15 cellular contexts compared by ENCODE assay signal in genomic region chr6:141394125-141394536, GRCh38.
DNase-seq lines count a peak whose midpoint lies in the region; ATAC-seq and TF ChIP-seq lines count a peak whose summit lies in the region.
"Had no signal": no experiment of that assay in that cellular context is flagged by ENCODE, and none has a peak within 500 bp of the region (broad histone marks: within the 10 kb centered on the region; RNA-seq: fewer than 3 reads in every experiment).

No MANE protein-coding gene starts in this region.

- no peak overlapping the region for H3K4me3 ChIP-seq in right cardiac atrium (ENCODE audit: low read length)
- H3K4me3 ChIP-seq in left ventricle myocardium inferior, result no peak overlapping the region
- H3K4me3 ChIP-seq in mesenchymal stem cell (ENCODE audit: insufficient read depth in 1 of 2, low read depth in 1 of 2, low read length in 2 of 2), result no peak overlapping the region
- H3K4me3 ChIP-seq in esophagus muscularis mucosa, result no peak overlapping the region
- H3K4me3 ChIP-seq: BLaER1 treated with 17β-estradiol and CSF1 and Interleukin-3, amounts not matched to agents 10 nM and 100 nM; GM23248 had no signal

- H3K4me3 Mint-ChIP-seq in stimulated activated memory B cell treated with anti-CD40 and anti-IgM and Interleukin-4, amounts not matched to agents 10 μg/mL and 1 μg/mL and 100 μg/mL, for 72 hours, result no peak overlapping the region
- H3K4me3 Mint-ChIP-seq: CD4-positive, alpha-beta T cell had no signal

- no peak overlapping the region for H3K23ac ChIP-seq in mesenchymal stem cell (ENCODE audit: low read length in 2 of 2)

- no peak overlapping the region for H3K4me2 ChIP-seq in mesenchymal stem cell (ENCODE audit: low read length, poor library complexity, severe bottlenecking)
- H3K4me2 ChIP-seq: BLaER1 treated with 17β-estradiol and CSF1 and Interleukin-3, amounts not matched to agents 10 nM and 100 nM had no signal

- TF ChIP-seq EP300 in esophagus muscularis mucosa (IDR thresholded peaks at IDR 0.05), result no peak

- no peaks in the 10 kb centered on the region for H3K36me3 Mint-ChIP-seq in stimulated activated memory B cell treated with anti-CD40 and anti-IgM and Interleukin-4, amounts not matched to agents 10 μg/mL and 1 μg/mL and 100 μg/mL, for 72 hours

- TF ChIP-seq CTCF in left ventricle myocardium inferior (IDR thresholded peaks at IDR 0.05; ENCODE audit: borderline replicate concordance) (no peak), esophagus muscularis mucosa (IDR thresholded peaks at IDR 0.05) (no peak)

- TF ChIP-seq POLR2A in esophagus muscularis mucosa (IDR thresholded peaks at IDR 0.05; ENCODE audit: low read depth), result no peak

- H3K9me3 ChIP-seq in right cardiac atrium (ENCODE audit: control insufficient read depth, low read length), result no peaks in the 10 kb centered on the region
- no peaks in the 10 kb centered on the region for H3K9me3 ChIP-seq in left ventricle myocardium inferior (replicated peaks)
- H3K9me3 ChIP-seq in mesenchymal stem cell (ENCODE audit: control insufficient read depth, low read length), result no peaks in the 10 kb centered on the region
- no peaks in the 10 kb centered on the region for H3K9me3 ChIP-seq in esophagus muscularis mucosa

- H3K27ac Mint-ChIP-seq in stimulated activated memory B cell treated with anti-CD40 and anti-IgM and Interleukin-4, amounts not matched to agents 10 μg/mL and 1 μg/mL and 100 μg/mL, for 72 hours, result no peak overlapping the region
- H3K27ac Mint-ChIP-seq: CD4-positive, alpha-beta T cell had no signal

- no peak overlapping the region for H3K4ac ChIP-seq in mesenchymal stem cell (ENCODE audit: low read depth in 1 of 2, low read length in 2 of 2)

- H3K27me3 ChIP-seq in right cardiac atrium (ENCODE audit: control insufficient read depth, insufficient read depth) (no peaks in the 10 kb centered on the region), left ventricle myocardium inferior (ENCODE audit: low read depth) (no peaks in the 10 kb centered on the region), mesenchymal stem cell (ENCODE audit: control insufficient read depth in 1 of 2, insufficient read depth in 1 of 2, low read length in 2 of 2) (no peaks in the 10 kb centered on the region), esophagus muscularis mucosa (no peaks in the 10 kb centered on the region)
- H3K27me3 ChIP-seq: BLaER1 treated with 17β-estradiol and CSF1 and Interleukin-3, amounts not matched to agents 10 nM and 100 nM had no signal

- no peak overlapping the region for H2AFZ ChIP-seq in mesenchymal stem cell (ENCODE audit: low read depth, low read length)
- H2AFZ ChIP-seq: GM23248 had no signal

- no peak overlapping the region for H2AK5ac ChIP-seq in mesenchymal stem cell (ENCODE audit: low read length, severe bottlenecking)

- WGBS in right cardiac atrium, result 96% methylated on average over 8 of the region's 8 CpGs
- WGBS in mesenchymal stem cell, result 97% methylated on average over 8 of the region's 8 CpGs
- WGBS in esophagus muscularis mucosa, result 97% methylated on average over 5 of the region's 8 CpGs

- H3K4me1 ChIP-seq in right cardiac atrium (ENCODE audit: control insufficient read depth, insufficient read depth, low read length) (no peaks in the 10 kb centered on the region), left ventricle myocardium inferior (no peaks in the 10 kb centered on the region), mesenchymal stem cell (ENCODE audit: control insufficient read depth, insufficient read depth, low read depth, low read length) (no peaks in the 10 kb centered on the region), esophagus muscularis mucosa (no peaks in the 10 kb centered on the region)
- H3K4me1 ChIP-seq: BLaER1 treated with 17β-estradiol and CSF1 and Interleukin-3, amounts not matched to agents 10 nM and 100 nM had no signal

- intact Hi-C loops in right cardiac atrium (cut with DNase I), result no loop called here
- intact Hi-C loops in left ventricle myocardium inferior (cut with micrococcal nuclease), result no loop called here
- intact Hi-C loops in esophagus muscularis mucosa (cut with DNase I), result no loop called here

- H3K9ac ChIP-seq in mesenchymal stem cell (ENCODE audit: low read length), result no peak overlapping the region
- H3K9ac ChIP-seq: BLaER1 treated with 17β-estradiol and CSF1 and Interleukin-3, amounts not matched to agents 10 nM and 100 nM; GM23248 had no signal

- no peak overlapping the region for H4K8ac ChIP-seq in mesenchymal stem cell (ENCODE audit: low read length)

- peak overlapping the region; percentile 49 for H2BK15ac ChIP-seq in mesenchymal stem cell (ENCODE audit: low read depth, poor library complexity, severe bottlenecking)

- H3K27ac ChIP-seq in right cardiac atrium (ENCODE audit: low read length) (no peak overlapping the region), left ventricle myocardium inferior (replicated peaks) (no peak overlapping the region), mesenchymal stem cell (ENCODE audit: low read length, poor library complexity, severe bottlenecking) (no peak overlapping the region), esophagus muscularis mucosa (replicated peaks in 1 of 4) (no peak overlapping the region)
- H3K27ac ChIP-seq: BLaER1 treated with 17β-estradiol and CSF1 and Interleukin-3, amounts not matched to agents 10 nM and 100 nM; GM23248 had no signal

- H3K27me3 Mint-ChIP-seq in stimulated activated memory B cell treated with anti-CD40 and anti-IgM and Interleukin-4, amounts not matched to agents 10 μg/mL and 1 μg/mL and 100 μg/mL, for 72 hours, result peaks cover 6% of the 10 kb centered on the region
- H3K27me3 Mint-ChIP-seq: CD4-positive, alpha-beta T cell had no signal

- peaks cover 9% of the 10 kb centered on the region for H3K4me1 Mint-ChIP-seq in stimulated activated memory B cell treated with anti-CD40 and anti-IgM and Interleukin-4, amounts not matched to agents 10 μg/mL and 1 μg/mL and 100 μg/mL, for 72 hours

- peak in 2 of 3 donors; percentile 5 to 37 for DNase-seq in right cardiac atrium
- no peak for DNase-seq in left ventricle myocardium inferior
- no peak for DNase-seq in mesenchymal stem cell
- DNase-seq in esophagus muscularis mucosa (ENCODE audit: extremely low spot score), result no peak
- DNase-seq in 8988T, result no peak
- DNase-seq: ACHN; Calu3; CD4-positive, alpha-beta T cell; DMS 273 treated with DMSO at 0.1 percent for 48 hours; GM23248; IMR-90 had no signal

- H3K14ac ChIP-seq in mesenchymal stem cell (ENCODE audit: low read length in 2 of 2), result no peak overlapping the region

- H2BK12ac ChIP-seq in mesenchymal stem cell (ENCODE audit: low read length in 2 of 2), result no peak overlapping the region

- no peak overlapping the region for H4K91ac ChIP-seq in mesenchymal stem cell (ENCODE audit: low read length)

- no peak overlapping the region for H3K18ac ChIP-seq in mesenchymal stem cell (ENCODE audit: low read depth in 1 of 2, low read length in 2 of 2)

- H3K36me3 ChIP-seq in left ventricle myocardium inferior (no peaks in the 10 kb centered on the region), mesenchymal stem cell (ENCODE audit: control insufficient read depth in 1 of 2, insufficient read depth in 2 of 2, low read depth in 1 of 2, low read length in 2 of 2) (no peaks in the 10 kb centered on the region), esophagus muscularis mucosa (no peaks in the 10 kb centered on the region)
- H3K36me3 ChIP-seq: BLaER1 treated with 17β-estradiol and CSF1 and Interleukin-3, amounts not matched to agents 10 nM and 100 nM had no signal

- H2BK120ac ChIP-seq in mesenchymal stem cell (ENCODE audit: low read depth, low read length), result no peak overlapping the region

- H3K9me3 Mint-ChIP-seq in stimulated activated memory B cell treated with anti-CD40 and anti-IgM and Interleukin-4, amounts not matched to agents 10 μg/mL and 1 μg/mL and 100 μg/mL, for 72 hours, result no peaks in the 10 kb centered on the region
- H3K9me3 Mint-ChIP-seq: CD4-positive, alpha-beta T cell had no signal

- H3K79me1 ChIP-seq in mesenchymal stem cell (replicated peaks; ENCODE audit: low read length, poor library complexity, severe bottlenecking), result no peaks in the 10 kb centered on the region

- H2BK5ac ChIP-seq in mesenchymal stem cell (ENCODE audit: low read depth, low read length, poor library complexity, severe bottlenecking), result no peak overlapping the region

- ATAC-seq in right cardiac atrium (no peak), HG02623 (IDR thresholded peaks at IDR 0.05; ENCODE audit: unreplicated experiment) (no peak)
- peak; percentile 34 for ATAC-seq in stimulated activated memory B cell treated with anti-CD40 and anti-IgM and Interleukin-4, amounts not matched to agents 10 μg/mL and 1 μg/mL and 100 μg/mL, for 72 hours
- ATAC-seq: HCT116 had no signal

Comparison
In these comparisons a context has a peak if more than half of its experiments do, and no peak if none do; other contexts are left out.
1. DNase-seq: peak in right cardiac atrium (2 of 3); none in left ventricle myocardium inferior (single experiment), mesenchymal stem cell (single experiment), esophagus muscularis mucosa (single experiment) and 8988T (single experiment).